In the genomic region with DNA sequence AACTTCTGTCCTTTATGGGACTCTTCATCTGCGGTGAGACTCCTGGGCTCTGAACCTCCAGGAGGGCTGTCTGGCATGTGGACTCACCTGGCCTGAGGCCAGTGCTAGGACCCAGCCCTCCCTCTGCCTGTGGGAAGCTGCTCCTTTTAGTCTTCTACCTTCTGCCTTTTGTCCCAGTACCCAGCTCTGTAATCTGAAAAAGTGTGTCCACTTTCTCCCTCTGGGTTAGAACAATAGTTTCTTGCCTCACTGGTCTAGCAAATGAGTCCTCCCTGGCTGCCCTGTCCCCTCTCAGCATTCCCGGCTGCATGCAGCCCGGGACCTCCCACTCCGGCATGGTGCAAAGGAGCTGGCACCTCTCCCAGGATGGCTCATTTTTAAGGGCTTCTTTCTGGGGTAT, we compare ENCODE assay signal across 22 cellular contexts. TPM values are rescaled to one million over a fixed set of nuclear protein-coding genes. Genes with fewer than 3 reads are reported as not detected.
DNase-seq lines count a peak whose midpoint lies in the region; ATAC-seq, FAIRE-seq and TF ChIP-seq lines count a peak whose summit lies in the region.
"Had no signal": no experiment of that assay in that cellular context is flagged by ENCODE, and none has a peak within 500 bp of the region (broad histone marks: within the 10 kb centered on the region; RNA-seq: fewer than 3 reads in every experiment).

No MANE protein-coding gene starts in this region.

- TF ChIP-seq POLR2A in A549 (IDR thresholded peaks at IDR 0.05; ENCODE audit: low read length): no peak

- H3K27me3 ChIP-seq in GM23338 (ENCODE audit: insufficient read depth) (no peaks in the 10 kb centered on the region), mesendoderm (ENCODE audit: insufficient read depth, low read length, poor library complexity) (no peaks in the 10 kb centered on the region), lower lobe of right lung (ENCODE audit: low read depth) (no peaks in the 10 kb centered on the region)
- H3K27me3 ChIP-seq: MG63 had no signal

- H2AK5ac ChIP-seq in mesendoderm (ENCODE audit: low read length): no peak overlapping the region

- H3F3A ChIP-seq in GM23338 (replicated peaks; ENCODE audit: low read depth): no peaks in the 10 kb centered on the region

- POLR2A ChIA-PET in A549 (lab: Yijun Ruan, JAX): no interaction called here

- CTCF ChIA-PET in A549 (lab: Yijun Ruan, JAX): interaction anchor here (1.0 to 11.6 kb wide), 15 partner anchors 9 to 462 kb away, joined by 3 to 227 read pairs (median 40); a partner anchor contains a TSS

- TF ChIP-seq EP300 in A549 (IDR thresholded peaks at IDR 0.05): no peak

- no peak for TF ChIP-seq RAD21 in A549 (conservative IDR thresholded peaks at IDR 0.05 in 1 of 2, IDR thresholded peaks at IDR 0.05 in 1 of 2)

- WGBS in A549 (ENCODE audit: missing lambda C conversion rate): 50% methylated on average over 4 of the region's 4 CpGs
- no CpG with 5 or more reads among the region's 4 CpGs for WGBS in mesendoderm (ENCODE audit: extremely low coverage, insufficient coverage, low lambda C conversion rate)

- DNase-seq in A549 (ENCODE audit: low read depth in 1 of 2, low spot score in 1 of 2): no peak
- DNase-seq in GM23338 (ENCODE audit: low spot score): no peak
- DNase-seq in astrocyte of the hippocampus (ENCODE audit: low read depth, low spot score): peak; percentile 69
- DNase-seq in mesendoderm: peak; percentile 21
- DNase-seq in NCI-H2107 treated with DMSO at 0.1 percent for 48 hours (lab: John Stamatoyannopoulos, UW; ENCODE audit: unreplicated experiment): no peak
- DNase-seq in lower lobe of right lung: no peak
- DNase-seq: COR-L47, DMS53, KG1, MG63, NCI-H1105, NCI-H187, NCI-H2171, NCI-H446, NCI-H748 treated with DMSO at 0.1 percent for 48 hours had no signal

- H3K36me3 ChIP-seq in GM23338 (ENCODE audit: insufficient read depth): no peaks in the 10 kb centered on the region
- no peaks in the 10 kb centered on the region for H3K36me3 ChIP-seq in mesendoderm (ENCODE audit: control insufficient read depth, insufficient read depth, low read length)
- no peaks in the 10 kb centered on the region for H3K36me3 ChIP-seq in lower lobe of right lung
- H3K36me3 ChIP-seq: HAP-1, MG63 had no signal

- H3K9me2 ChIP-seq in GM23338 (ENCODE audit: insufficient read depth): no peaks in the 10 kb centered on the region

- intact Hi-C loops in lower lobe of right lung (cut with DNase I): no loop called here

- H3K4me3 Mint-ChIP-seq in GM23338: no peak overlapping the region

- no peak for FAIRE-seq in A549 (lab: Jason Lieb, UNC)

- H3K9me3 ChIP-seq in A549: no peaks in the 10 kb centered on the region
- H3K9me3 ChIP-seq in lower lobe of right lung: no peaks in the 10 kb centered on the region
- H3K9me3 ChIP-seq: HAP-1, MG63 had no signal

- H3K27ac Mint-ChIP-seq in GM23338: no peak overlapping the region

- H3K4me3 ChIP-seq in A549: no peak overlapping the region
- no peak overlapping the region for H3K4me3 ChIP-seq in GM23338
- H3K4me3 ChIP-seq in mesendoderm (ENCODE audit: low read length): no peak overlapping the region
- no peak overlapping the region for H3K4me3 ChIP-seq in lower lobe of right lung
- H3K4me3 ChIP-seq: HAP-1, MG63, SK-N-MC had no signal

- no peaks in the 10 kb centered on the region for H3K36me3 Mint-ChIP-seq in GM23338 (ENCODE audit: low read depth)

- no peak overlapping the region for H3K18ac ChIP-seq in mesendoderm (ENCODE audit: low read length)

- peaks cover under 1% of the 10 kb centered on the region; the same call in 2 of the 3 replicates for H3K4me1 Mint-ChIP-seq in GM23338

- H4K20me1 ChIP-seq in GM23338 (replicated peaks; ENCODE audit: insufficient read depth): no peaks in the 10 kb centered on the region

- peak overlapping the region; percentile 28; the same call in 1 of the 2 replicates for H2AFZ ChIP-seq in GM23338

- no peak overlapping the region for H4K5ac ChIP-seq in mesendoderm (ENCODE audit: low read length)

- H3K56ac ChIP-seq in mesendoderm (ENCODE audit: low read length): no peak overlapping the region

- no peak overlapping the region for H2BK15ac ChIP-seq in mesendoderm (replicated peaks; ENCODE audit: low read depth)

- H3K4me1 ChIP-seq in A549: peaks cover 11% of the 10 kb centered on the region
- no peaks in the 10 kb centered on the region; the same call in 1 of the 2 replicates for H3K4me1 ChIP-seq in GM23338 (ENCODE audit: insufficient read depth)
- H3K4me1 ChIP-seq in mesendoderm (ENCODE audit: control insufficient read depth, low read depth, low read length): no peaks in the 10 kb centered on the region
- H3K4me1 ChIP-seq in lower lobe of right lung: no peaks in the 10 kb centered on the region
- H3K4me1 ChIP-seq: HAP-1 had no signal

- H3K27me3 Mint-ChIP-seq in GM23338 (ENCODE audit: insufficient read depth, low read depth, poor library complexity): peaks cover 2% of the 10 kb centered on the region

- no peak overlapping the region for H4K8ac ChIP-seq in mesendoderm (ENCODE audit: low read depth, low read length)

- peak in 1 of 2 experiments; percentile 61; a peak in 3 of 6 replicates for ATAC-seq in A549
- peak; percentile 42; the same call in 2 of the 3 replicates for ATAC-seq in GM23338
- ATAC-seq in HG03135 (IDR thresholded peaks at IDR 0.05; ENCODE audit: unreplicated experiment): no peak
- no peak for ATAC-seq in HG03432 (IDR thresholded peaks at IDR 0.05; ENCODE audit: unreplicated experiment)
- no peak for ATAC-seq in lower lobe of right lung
- ATAC-seq: Right ventricle myocardium inferior had no signal

- H3K9me3 Mint-ChIP-seq in GM23338: no peaks in the 10 kb centered on the region; the same call in 2 of the 3 replicates

- H3K27ac ChIP-seq in A549 (peak overlapping the region in 1 of 2 experiments; percentile 72; a peak in 3 of 6 replicates), GM23338 (ENCODE audit: low read depth) (no peak overlapping the region), mesendoderm (ENCODE audit: low read depth, low read length) (no peak overlapping the region), lower lobe of right lung (no peak overlapping the region)
- H3K27ac ChIP-seq: SK-N-MC had no signal

- no peaks in the 10 kb centered on the region for H3K79me1 ChIP-seq in mesendoderm (ENCODE audit: low read length)

- H3K9ac ChIP-seq in mesendoderm (ENCODE audit: low read length): no peak overlapping the region

- TF ChIP-seq CTCF in A549 (IDR thresholded peaks at IDR 0.05) (no peak), GM23338 (conservative IDR thresholded peaks at IDR 0.05; ENCODE audit: low read depth in 2 of 2) (no peak), lower lobe of right lung (IDR thresholded peaks at IDR 0.05) (no peak)

- H2BK5ac ChIP-seq in mesendoderm (ENCODE audit: low read length): no peak overlapping the region

- no peak overlapping the region for H3K23ac ChIP-seq in mesendoderm (ENCODE audit: low read length)

- no peak overlapping the region for H3K4ac ChIP-seq in mesendoderm (ENCODE audit: low read depth, low read length)

- H3K4me2 ChIP-seq in A549 (peak overlapping the region; percentile 7; the same call in 2 of the 3 replicates), GM23338 (no peak overlapping the region), mesendoderm (ENCODE audit: low read length) (no peak overlapping the region)

- H2BK120ac ChIP-seq in mesendoderm (ENCODE audit: low read depth, low read length): no peak overlapping the region

- H3K79me2 ChIP-seq in GM23338 (replicated peaks; ENCODE audit: insufficient read depth): no peaks in the 10 kb centered on the region
- no peaks in the 10 kb centered on the region for H3K79me2 ChIP-seq in mesendoderm (ENCODE audit: control insufficient read depth, insufficient read depth, low read length)

TF ChIP-seq in A549, 52 proteins besides CTCF, POLR2A, EP300 and RAD21 (continues in another document):
- no peak for TF ChIP-seq KDM5A (IDR thresholded peaks at IDR 0.05)

TF ChIP-seq in GM23338, 12 proteins besides CTCF, POLR2A, EP300 and RAD21 (continues in another document):
- no peak for TF ChIP-seq EZH2 (IDR thresholded peaks at IDR 0.05; ENCODE audit: low read depth, unreplicated experiment)
- TF ChIP-seq JUNB (IDR thresholded peaks at IDR 0.05; ENCODE audit: unreplicated experiment): no peak
- TF ChIP-seq POLR2AphosphoS5 (IDR thresholded peaks at IDR 0.05; ENCODE audit: low read depth): no peak

RNA-seq across cellular contexts. Expression of a gene that starts 25.9 kb away (rescaled TPM):
- polyA plus RNA-seq in A549 (2011; rRNA removed) (0.75 and 0.93 TPM in 2 replicates), A549 (2017; fragmentation: RNase III; extraction: RNeasy Plus Mini Kit Qiagen cat#74134 plus additional on column Dnase treatment) (3.3 to 3.7 TPM (median 3.5 TPM) in 3 replicates), GM23338 (2016; fragmentation: Nextera tagmentation; extraction: Ambion mirVana) (not detected in 2 replicates)
- 1.2 and 1.4 TPM in 2 replicates for polyA plus RNA-seq in A549 (2012; cell fraction: cytosol; rRNA removed)
- 0.88 and 0.96 TPM in 2 replicates for polyA plus RNA-seq in A549 (2012; cell fraction: nucleus; rRNA removed)
- polyA minus RNA-seq in A549 (2011; rRNA and poly(A)+ RNA removed): not detected in 2 replicates
- total RNA-seq in GM23338 (2014; rRNA removed; shearing (Covaris generic)): not detected in 2 replicates
- 0.15 TPM for polyA plus RNA-seq in mesendoderm (2013, experiment 1 of 2)
- 0.15 TPM for polyA plus RNA-seq in mesendoderm (2013, experiment 2 of 2)
- total RNA-seq in lower lobe of right lung: 53.3 TPM
- total RNA-seq: G401; Right ventricle myocardium inferior; T-helper 1 cell treated with Interleukin-12 subunit alpha and Interleukin-12 subunit beta and Interleukin-4 antibody, amounts not matched to agents 30 ng/mL and 1 ng/mL, for 36 hours had no signal

RNA-seq across cellular contexts. Expression of a gene that starts 47.7 kb away (rescaled TPM):
- 0.35 and 0.57 TPM in 2 replicates for polyA plus RNA-seq in A549 (2011; rRNA removed)
- 0.52 and 0.81 TPM in 2 replicates for polyA plus RNA-seq in A549 (2012; cell fraction: cytosol; rRNA removed)
- 0.36 and 0.49 TPM in 2 replicates for polyA plus RNA-seq in A549 (2012; cell fraction: nucleus; rRNA removed)
- polyA plus RNA-seq in A549 (2017; fragmentation: RNase III; extraction: RNeasy Plus Mini Kit Qiagen cat#74134 plus additional on column Dnase treatment): 0.45 to 0.90 TPM (median 0.45 TPM) in 3 replicates
- not detected in 2 replicates for polyA minus RNA-seq in A549 (2011; rRNA and poly(A)+ RNA removed)
- not detected in 2 replicates for total RNA-seq in GM23338 (2014; rRNA removed; shearing (Covaris generic))
- not detected in 2 replicates for polyA plus RNA-seq in GM23338 (2016; fragmentation: Nextera tagmentation; extraction: Ambion mirVana)
- polyA plus RNA-seq in mesendoderm (2013, experiment 1 of 2): not detected
- not detected for polyA plus RNA-seq in mesendoderm (2013, experiment 2 of 2)
- total RNA-seq in lower lobe of right lung: not detected
- total RNA-seq: G401; Right ventricle myocardium inferior; T-helper 1 cell treated with Interleukin-12 subunit alpha and Interleukin-12 subunit beta and Interleukin-4 antibody, amounts not matched to agents 30 ng/mL and 1 ng/mL, for 36 hours had no signal

RNA-seq across cellular contexts. Expression of a gene that starts 55.6 kb away (rescaled TPM):
- polyA plus RNA-seq in A549 (2011; rRNA removed) (not detected in 2 replicates), A549 (2017; fragmentation: RNase III; extraction: RNeasy Plus Mini Kit Qiagen cat#74134 plus additional on column Dnase treatment) (not detected in 3 replicates), GM23338 (2016; fragmentation: Nextera tagmentation; extraction: Ambion mirVana) (not detected in 2 replicates)
- not detected in 2 replicates for polyA plus RNA-seq in A549 (2012; cell fraction: cytosol; rRNA removed)
- not detected in 2 replicates for polyA plus RNA-seq in A549 (2012; cell fraction: nucleus; rRNA removed)
- not detected in 2 replicates for polyA minus RNA-seq in A549 (2011; rRNA and poly(A)+ RNA removed)
- not detected in 2 replicates for total RNA-seq in GM23338 (2014; rRNA removed; shearing (Covaris generic))
- not detected for polyA plus RNA-seq in mesendoderm (2013, experiment 1 of 2)
- polyA plus RNA-seq in mesendoderm (2013, experiment 2 of 2): not detected
- total RNA-seq in lower lobe of right lung: 0.24 TPM
- total RNA-seq: G401 had no signal

Comparison
In these comparisons a context has a peak if more than half of its experiments do, and no peak if none do; other contexts are left out.
1. DNase-seq: peak in astrocyte of the hippocampus (single experiment) and mesendoderm (single experiment); none in A549 (0 of 2), GM23338 (single experiment), NCI-H2107 treated with DMSO at 0.1 percent for 48 hours (single experiment) and lower lobe of right lung (single experiment).
2. RNA of a gene that starts 25.9 kb away (total RNA-seq): 53.3 TPM in lower lobe of right lung (single experiment); not detected in GM23338; every median in the first group is over 10 times any median in the second.